ENCODE assay signal across 8 cellular contexts in genomic region chr6:28944412-28945006, GRCh38. TPM values are rescaled to one million over a fixed set of nuclear protein-coding genes. Genes with fewer than 3 reads are reported as not detected.
DNase-seq lines count a peak whose midpoint lies in the region; ATAC-seq, FAIRE-seq and TF ChIP-seq lines count a peak whose summit lies in the region.

No MANE protein-coding gene starts in this region.

- H3K4me1 ChIP-seq in GM12878 (ENCODE audit: control insufficient read depth, insufficient read depth, low read length) (no peaks in the 10 kb centered on the region; the same call in 1 of the 2 replicates), sigmoid colon (peaks cover 0 to 24% (median 15%) of the 10 kb centered on the region in 4 donors)

- ATAC-seq in GM12878, result peak; percentile 22
- ATAC-seq in HG03280 (IDR thresholded peaks at IDR 0.05; ENCODE audit: unreplicated experiment), result no peak

- no peak for FAIRE-seq in GM12878 (lab: Jason Lieb, UNC)

- in situ Hi-C loops in GM12878 (cut with MboI), result loop anchor here (5.0 kb wide), 2 partner anchors 38 to 107 kb away; no protein-coding TSS in a partner anchor

- POLR2A ChIA-PET in GM12878 (lab: Charles Lee), result no interaction called here

- CTCF ChIA-PET in GM12878 (lab: Yijun Ruan, JAX), result interaction anchor here (1.1 kb wide), 1 partner anchor 709 kb away, joined by 3 read pairs; no protein-coding TSS in a partner anchor

- peak overlapping the region; percentile 100 for H3K4me2 ChIP-seq in GM12878 (ENCODE audit: control insufficient read depth, insufficient read depth)

- peak; percentile 88 for DNase-seq in ELF-1 (ENCODE audit: low read depth, low spot score)
- DNase-seq in NCI-H146 (lab: John Stamatoyannopoulos, UW), result peak; percentile 65
- DNase-seq in T-helper 9 cell, result peak; percentile 40
- DNase-seq in GM12878 (ENCODE audit: low read depth, low spot score), result peak; percentile 73
- DNase-seq in sigmoid colon, result peak; percentile 74
- DNase-seq in HuH-7.5 (ENCODE audit: low spot score), result no peak

- peak overlapping the region; percentile 74 for H3K9ac ChIP-seq in GM12878 (ENCODE audit: control insufficient read depth, insufficient read depth, low read length)

- H4K20me1 ChIP-seq in GM12878 (ENCODE audit: control insufficient read depth, insufficient read depth), result no peaks in the 10 kb centered on the region

- H3K36me3 ChIP-seq in GM12878 (ENCODE audit: control insufficient read depth in 2 of 2, insufficient read depth in 2 of 2, low read length in 1 of 2), result no peaks in the 10 kb centered on the region
- H3K36me3 ChIP-seq in sigmoid colon, result no peaks in the 10 kb centered on the region

- 9% methylated on average over 13 of the region's 13 CpGs for WGBS in GM12878 (ENCODE audit: insufficient coverage, insufficient replicate concordance, low lambda C conversion rate, missing lambda C conversion rate)
- 13 to 15% methylated on average over 13 of the region's 13 CpGs for WGBS in sigmoid colon, 2 donors

- H3K27ac ChIP-seq in GM12878 (ENCODE audit: control insufficient read depth, insufficient read depth) (peak overlapping the region; percentile 41), sigmoid colon (peak overlapping the region; percentile 76 to 83 (median 82))

- H3K4me3 ChIP-seq in GM12878 (peak overlapping the region; percentile 91), iPS-11a (ENCODE audit: low read depth, low read length) (peak overlapping the region; percentile 92), sigmoid colon (peak overlapping the region; percentile 37 to 53 (median 44))

- SMC1A ChIA-PET in GM12878 (lab: Charles Lee; ENCODE audit: uncharacterized antibody, unreplicated experiment), result interaction anchor here (1.4 kb wide), 1 partner anchor 38 kb away, joined by 5 read pairs; no protein-coding TSS in a partner anchor

- TF ChIP-seq CTCF in GM12878 (IDR thresholded peaks at IDR 0.05 in 2 of 3, conservative IDR thresholded peaks at IDR 0.05 in 1 of 3; ENCODE audit: control insufficient read depth in 2 of 3, extremely low read depth in 1 of 3, insufficient read depth in 1 of 3, low read depth in 3 of 3, low read length in 3 of 3), result no peak
- no peak for TF ChIP-seq CTCF in sigmoid colon (IDR thresholded peaks at IDR 0.05)

- H3K27me3 ChIP-seq in GM12878 (replicated peaks in 1 of 2; ENCODE audit: control insufficient read depth in 2 of 2, insufficient read depth in 2 of 2, low read length in 1 of 2) (no peaks in the 10 kb centered on the region), sigmoid colon (no peaks in the 10 kb centered on the region)

- H3K79me2 ChIP-seq in GM12878 (ENCODE audit: control insufficient read depth, insufficient read depth, low read length), result no peaks in the 10 kb centered on the region

- H3K9me3 ChIP-seq in GM12878 (replicated peaks; ENCODE audit: control insufficient read depth, insufficient read depth, low read length) (no peaks in the 10 kb centered on the region), sigmoid colon (no peaks in the 10 kb centered on the region)

- no peak for TF ChIP-seq RAD21 in GM12878 (IDR thresholded peaks at IDR 0.05; ENCODE audit: insufficient read depth, low read depth, low read length)

- RAD21 ChIA-PET in GM12878 (lab: Charles Lee; ENCODE audit: unreplicated experiment), result no interaction called here

- intact Hi-C loops in GM12878 (cut with micrococcal nuclease; ENCODE audit: unreplicated experiment), result loop anchor here (1.0 to 10.0 kb wide), 5 partner anchors 37 to 730 kb away; partner anchors contain the start of gene ZSCAN12
- intact Hi-C loops in sigmoid colon (cut with DNase I), result loop anchor here (1.0 to 5.0 kb wide), 4 partner anchors 38 to 1467 kb away; no protein-coding TSS in a partner anchor

- H2AFZ ChIP-seq in GM12878 (ENCODE audit: control insufficient read depth, low read depth, low read length), result peak overlapping the region; percentile 97

- no peak for TF ChIP-seq POLR2A in GM12878 (IDR thresholded peaks at IDR 0.05; ENCODE audit: low read depth, low read length)
- no peak for TF ChIP-seq POLR2A in sigmoid colon (IDR thresholded peaks at IDR 0.05)

- TF ChIP-seq EP300 in GM12878 (IDR thresholded peaks at IDR 0.05; ENCODE audit: borderline replicate concordance in 1 of 2, control insufficient read depth in 1 of 2, low read depth in 2 of 2, low read length in 2 of 2), result no peak; a peak in 1 of 4 replicates
- TF ChIP-seq EP300 in sigmoid colon (IDR thresholded peaks at IDR 0.05), result no peak

- BruUV-seq in GM12878 (replicated peaks; lab: Mats Ljungman, UMichigan), result no TSS peak

TF ChIP-seq in GM12878, 131 proteins besides CTCF, POLR2A, EP300 and RAD21 (continues in another document):
- no peak for TF ChIP-seq NR2C1 (IDR thresholded peaks at IDR 0.05)
- TF ChIP-seq, protein P1, sequence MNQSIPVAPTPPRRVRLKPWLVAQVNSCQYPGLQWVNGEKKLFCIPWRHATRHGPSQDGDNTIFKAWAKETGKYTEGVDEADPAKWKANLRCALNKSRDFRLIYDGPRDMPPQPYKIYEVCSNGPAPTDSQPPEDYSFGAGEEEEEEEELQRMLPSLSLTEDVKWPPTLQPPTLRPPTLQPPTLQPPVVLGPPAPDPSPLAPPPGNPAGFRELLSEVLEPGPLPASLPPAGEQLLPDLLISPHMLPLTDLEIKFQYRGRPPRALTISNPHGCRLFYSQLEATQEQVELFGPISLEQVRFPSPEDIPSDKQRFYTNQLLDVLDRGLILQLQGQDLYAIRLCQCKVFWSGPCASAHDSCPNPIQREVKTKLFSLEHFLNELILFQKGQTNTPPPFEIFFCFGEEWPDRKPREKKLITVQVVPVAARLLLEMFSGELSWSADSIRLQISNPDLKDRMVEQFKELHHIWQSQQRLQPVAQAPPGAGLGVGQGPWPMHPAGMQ (IDR thresholded peaks at IDR 0.05; ENCODE audit: borderline replicate concordance), result no peak
- TF ChIP-seq, protein P2, sequence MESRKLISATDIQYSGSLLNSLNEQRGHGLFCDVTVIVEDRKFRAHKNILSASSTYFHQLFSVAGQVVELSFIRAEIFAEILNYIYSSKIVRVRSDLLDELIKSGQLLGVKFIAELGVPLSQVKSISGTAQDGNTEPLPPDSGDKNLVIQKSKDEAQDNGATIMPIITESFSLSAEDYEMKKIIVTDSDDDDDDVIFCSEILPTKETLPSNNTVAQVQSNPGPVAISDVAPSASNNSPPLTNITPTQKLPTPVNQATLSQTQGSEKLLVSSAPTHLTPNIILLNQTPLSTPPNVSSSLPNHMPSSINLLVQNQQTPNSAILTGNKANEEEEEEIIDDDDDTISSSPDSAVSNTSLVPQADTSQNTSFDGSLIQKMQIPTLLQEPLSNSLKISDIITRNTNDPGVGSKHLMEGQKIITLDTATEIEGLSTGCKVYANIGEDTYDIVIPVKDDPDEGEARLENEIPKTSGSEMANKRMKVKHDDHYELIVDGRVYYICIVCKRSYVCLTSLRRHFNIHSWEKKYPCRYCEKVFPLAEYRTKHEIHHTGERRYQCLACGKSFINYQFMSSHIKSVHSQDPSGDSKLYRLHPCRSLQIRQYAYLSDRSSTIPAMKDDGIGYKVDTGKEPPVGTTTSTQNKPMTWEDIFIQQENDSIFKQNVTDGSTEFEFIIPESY (IDR thresholded peaks at IDR 0.05), result no peak
- TF ChIP-seq IKZF2 (IDR thresholded peaks at IDR 0.05), result no peak
- peak; percentile 28 for TF ChIP-seq RELA (IDR thresholded peaks at IDR 0.05; ENCODE audit: borderline replicate concordance, partially characterized antibody)
- TF ChIP-seq MXI1 (IDR thresholded peaks at IDR 0.05; ENCODE audit: low read depth, low read length), result no peak; the same call in 1 of the 2 replicates
- peak; percentile 52; the same call in 1 of the 2 replicates for TF ChIP-seq GABPA (IDR thresholded peaks at IDR 0.05; ENCODE audit: low read depth)
- peak; percentile 84 for TF ChIP-seq SMARCA5 (IDR thresholded peaks at IDR 0.05)
- TF ChIP-seq BMI1 (IDR thresholded peaks at IDR 0.05; ENCODE audit: borderline replicate concordance), result no peak
- no peak for TF ChIP-seq SUZ12 (IDR thresholded peaks at IDR 0.05; ENCODE audit: unreplicated experiment)
- no peak for TF ChIP-seq TCF12 (IDR thresholded peaks at IDR 0.05; ENCODE audit: low read depth, low read length)
- TF ChIP-seq RCOR1 (conservative IDR thresholded peaks at IDR 0.05; ENCODE audit: low read depth, low read length), result 0 out of 2 replicates have a peak, but pooled peaks have one; percentile 79
- TF ChIP-seq NFXL1 (IDR thresholded peaks at IDR 0.05; ENCODE audit: borderline replicate concordance), result no peak
- TF ChIP-seq IRF4 (IDR thresholded peaks at IDR 0.05; ENCODE audit: low read depth, low read length), result 0 out of 2 replicates have a peak, but pooled peaks have one; percentile 55
- 0 out of 2 replicates have a peak, but pooled peaks have one; percentile 63 for TF ChIP-seq ZNF207 (IDR thresholded peaks at IDR 0.05; ENCODE audit: borderline replicate concordance)
- no peak for TF ChIP-seq CHD4 (IDR thresholded peaks at IDR 0.05)
- TF ChIP-seq EED (IDR thresholded peaks at IDR 0.05; ENCODE audit: low read depth), result no peak
- no peak for TF ChIP-seq RFX5 (IDR thresholded peaks at IDR 0.05; ENCODE audit: low read depth, low read length)
- TF ChIP-seq SREBF2 (IDR thresholded peaks at IDR 0.05; ENCODE audit: low read length), result peak; percentile 91

RNA-seq across cellular contexts. Expression of gene TRIM27, which starts 20.7 kb away (rescaled TPM):
- total RNA-seq in GM12878 (2013; cell fraction: nucleolus; rRNA removed), result 133 and 137 TPM in 2 replicates
- 68.8 and 72.2 TPM in 2 replicates for total RNA-seq in GM12878 (2014; rRNA removed)
- total RNA-seq in GM12878 (2014; rRNA removed; fragmentation: Illumina TruSeq; extraction: Trizol), result 60.2 and 63.7 TPM in 2 replicates
- 53.6 and 55.6 TPM in 2 replicates for total RNA-seq in GM12878 (2021)
- polyA plus RNA-seq in GM12878 (2011; ENCODE audit: low read depth), result 27.2 TPM
- 66.3 and 74.7 TPM in 2 replicates for polyA plus RNA-seq in GM12878 (2011; rRNA removed)
- polyA plus RNA-seq in GM12878 (2011; cell fraction: cytosol; rRNA removed), result 58.3 and 67.5 TPM in 2 replicates
- 82.3 and 106 TPM in 2 replicates for polyA plus RNA-seq in GM12878 (2011; cell fraction: nucleus; rRNA removed)
- 24.9 and 32.2 TPM in 2 replicates for polyA plus RNA-seq in GM12878 (2012)
- 47.5 and 52.6 TPM in 2 replicates for polyA plus RNA-seq in GM12878 (2014; fragmentation: Illumina TruSeq; extraction: Trizol)
- polyA plus RNA-seq in GM12878 (2014; fragmentation: Nextera tagmentation; extraction: Ambion mirVana), result 10 to 100 TPM; 18.5 to 27.9 TPM
- polyA plus RNA-seq in GM12878 (2014; rRNA removed), result 51.4 and 56.9 TPM in 2 replicates
- 10 to 100 TPM; 59.1 to 63.8 TPM for polyA plus RNA-seq in GM12878 (2016; fragmentation: Nextera tagmentation; extraction: Ambion mirVana)
- 81.9 and 93.1 TPM in 2 replicates for polyA minus RNA-seq in GM12878 (2011; rRNA and poly(A)+ RNA removed)
- 19.5 and 34.5 TPM in 2 replicates for polyA minus RNA-seq in GM12878 (2011; cell fraction: cytosol; rRNA and poly(A)+ RNA removed)
- 40.5 and 72.7 TPM in 2 replicates for polyA minus RNA-seq in GM12878 (2011; cell fraction: nucleus; rRNA and poly(A)+ RNA removed)
- 10 to 100 TPM; 31.9 to 40.0 (median 36.1) TPM for total RNA-seq in sigmoid colon
- polyA plus RNA-seq in sigmoid colon, result 10 to 100 TPM; 19.2 to 38.7 (median 27.6) TPM
